In genomic region chr20:18734525-18735189, GRCh38 we compare ENCODE assay signal across 16 cellular contexts.
"Had no signal": no experiment of that assay in that cellular context is flagged by ENCODE, and none has a peak within 500 bp of the region (broad histone marks: within the 10 kb centered on the region; RNA-seq: fewer than 3 reads in every experiment).

No MANE protein-coding gene starts in this region.

- H3K4me1 ChIP-seq: left lung, parathyroid adenoma, thyroid gland had no signal

- H3K4me3 ChIP-seq: adrenal gland, left lung, thyroid gland had no signal

- H2AFZ ChIP-seq: parathyroid adenoma had no signal

- H3K36me3 ChIP-seq: adrenal gland, left lung, thyroid gland had no signal

- H3K9me3 ChIP-seq: adrenal gland, left lung, thyroid gland had no signal

- H3K27me3 ChIP-seq: adrenal gland, left lung, thyroid gland had no signal

- DNase-seq: activated CD4-positive, alpha-beta memory T cell treated with anti-CD3 and anti-CD28 coated beads, Interleukin-2, amount 10 ng/mL, durations not matched to agents 7 days and 5 days; activated CD4-positive, alpha-beta T cell treated with anti-CD3 and anti-CD28 coated beads for 4 hours; activated effector memory CD4-positive, alpha-beta T cell treated with Interleukin-2 at 50 U/mL for 16 hours; activated naive CD4-positive, alpha-beta T cell treated with anti-CD3 and anti-CD28 coated beads, Interleukin-2, amount 50 U/mL, for 16 hours; activated T-cell treated with anti-CD3 and anti-CD28 coated beads, Interleukin-2, amount 50 U/mL, for 24 hours; adrenal gland; erythroblast; hippocampal formation; kidney; left lung; mammary epithelial cell; naive thymus-derived CD8-positive, alpha-beta T cell; stimulated activated CD4-positive, alpha-beta T cell treated with anti-CD3 and anti-CD28 coated beads, Interleukin-4, amount 100 ng/mL, for 1 hour; stimulated activated naive B cell treated with anti-CD40 and anti-IgM and Interleukin-4, amounts not matched to agents 10 μg/mL and 1 μg/mL and 100 μg/mL, for 72 hours; thyroid gland had no signal

- H3K9ac ChIP-seq: parathyroid adenoma had no signal

- H3K27ac ChIP-seq: adrenal gland, left lung, parathyroid adenoma, thyroid gland had no signal
